Comparison of ENCODE assay signal across 1 cellular context in genomic region chr19:58513694-58514563, GRCh38.
TF ChIP-seq lines count a peak whose summit lies in the region.

No MANE protein-coding gene starts in this region.

TF ChIP-seq in GM12878, 131 proteins besides CTCF, POLR2A, EP300 and RAD21 (continues in another document):
- TF ChIP-seq MTA3 (IDR thresholded peaks at IDR 0.05; ENCODE audit: borderline replicate concordance, low read length) = no peak
- no peak for TF ChIP-seq MTA2 (IDR thresholded peaks at IDR 0.05; ENCODE audit: low read depth)
- no peak for TF ChIP-seq SKIL (IDR thresholded peaks at IDR 0.05; ENCODE audit: low read depth, poor library complexity, severe bottlenecking)
- TF ChIP-seq POLR2AphosphoS2 (IDR thresholded peaks at IDR 0.05; ENCODE audit: low read depth, low read length) = peak; percentile 85
- peak; percentile 65 for TF ChIP-seq RUNX3 (IDR thresholded peaks at IDR 0.05; ENCODE audit: low read length)
- TF ChIP-seq IKZF1 (conservative IDR thresholded peaks at IDR 0.05) = peak; percentile 84; the same call in 1 of the 2 replicates
- TF ChIP-seq NBN (IDR thresholded peaks at IDR 0.05) = peak; percentile 57; the same call in 1 of the 2 replicates
- TF ChIP-seq NR2C1 (IDR thresholded peaks at IDR 0.05) = peak; percentile 22; the same call in 1 of the 2 replicates
- no peak for TF ChIP-seq ZBTB40 (IDR thresholded peaks at IDR 0.05; ENCODE audit: borderline replicate concordance)
- no peak for TF ChIP-seq CEBPZ (IDR thresholded peaks at IDR 0.05; ENCODE audit: low read depth, low read length)
- peak; percentile 88; the same call in 1 of the 2 replicates for TF ChIP-seq POLR2AphosphoS5 (IDR thresholded peaks at IDR 0.05; ENCODE audit: low read length)
- peak; percentile 8; the same call in 1 of the 2 replicates for TF ChIP-seq TCF12 (IDR thresholded peaks at IDR 0.05; ENCODE audit: low read depth, low read length)
- TF ChIP-seq, protein P1, sequence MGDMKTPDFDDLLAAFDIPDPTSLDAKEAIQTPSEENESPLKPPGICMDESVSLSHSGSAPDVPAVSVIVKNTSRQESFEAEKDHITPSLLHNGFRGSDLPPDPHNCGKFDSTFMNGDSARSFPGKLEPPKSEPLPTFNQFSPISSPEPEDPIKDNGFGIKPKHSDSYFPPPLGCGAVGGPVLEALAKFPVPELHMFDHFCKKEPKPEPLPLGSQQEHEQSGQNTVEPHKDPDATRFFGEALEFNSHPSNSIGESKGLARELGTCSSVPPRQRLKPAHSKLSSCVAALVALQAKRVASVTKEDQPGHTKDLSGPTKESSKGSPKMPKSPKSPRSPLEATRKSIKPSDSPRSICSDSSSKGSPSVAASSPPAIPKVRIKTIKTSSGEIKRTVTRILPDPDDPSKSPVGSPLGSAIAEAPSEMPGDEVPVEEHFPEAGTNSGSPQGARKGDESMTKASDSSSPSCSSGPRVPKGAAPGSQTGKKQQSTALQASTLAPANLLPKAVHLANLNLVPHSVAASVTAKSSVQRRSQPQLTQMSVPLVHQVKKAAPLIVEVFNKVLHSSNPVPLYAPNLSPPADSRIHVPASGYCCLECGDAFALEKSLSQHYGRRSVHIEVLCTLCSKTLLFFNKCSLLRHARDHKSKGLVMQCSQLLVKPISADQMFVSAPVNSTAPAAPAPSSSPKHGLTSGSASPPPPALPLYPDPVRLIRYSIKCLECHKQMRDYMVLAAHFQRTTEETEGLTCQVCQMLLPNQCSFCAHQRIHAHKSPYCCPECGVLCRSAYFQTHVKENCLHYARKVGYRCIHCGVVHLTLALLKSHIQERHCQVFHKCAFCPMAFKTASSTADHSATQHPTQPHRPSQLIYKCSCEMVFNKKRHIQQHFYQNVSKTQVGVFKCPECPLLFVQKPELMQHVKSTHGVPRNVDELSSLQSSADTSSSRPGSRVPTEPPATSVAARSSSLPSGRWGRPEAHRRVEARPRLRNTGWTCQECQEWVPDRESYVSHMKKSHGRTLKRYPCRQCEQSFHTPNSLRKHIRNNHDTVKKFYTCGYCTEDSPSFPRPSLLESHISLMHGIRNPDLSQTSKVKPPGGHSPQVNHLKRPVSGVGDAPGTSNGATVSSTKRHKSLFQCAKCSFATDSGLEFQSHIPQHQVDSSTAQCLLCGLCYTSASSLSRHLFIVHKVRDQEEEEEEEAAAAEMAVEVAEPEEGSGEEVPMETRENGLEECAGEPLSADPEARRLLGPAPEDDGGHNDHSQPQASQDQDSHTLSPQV (IDR thresholded peaks at IDR 0.05) = peak; percentile 93
- TF ChIP-seq SUZ12 (IDR thresholded peaks at IDR 0.05; ENCODE audit: unreplicated experiment) = no peak
- TF ChIP-seq RBBP5 (conservative IDR thresholded peaks at IDR 0.05) = no peak
- TF ChIP-seq BMI1 (IDR thresholded peaks at IDR 0.05; ENCODE audit: borderline replicate concordance) = no peak
- peak; percentile 52; the same call in 1 of the 2 replicates for TF ChIP-seq ZNF217 (IDR thresholded peaks at IDR 0.05)
- no peak for TF ChIP-seq TCF7 (IDR thresholded peaks at IDR 0.05; ENCODE audit: borderline replicate concordance)
- TF ChIP-seq NR2F1 (conservative IDR thresholded peaks at IDR 0.05) = peak; percentile 78
- TF ChIP-seq MYC (IDR thresholded peaks at IDR 0.05; ENCODE audit: insufficient read depth, insufficient read length, insufficient replicate concordance, low read length, severe bottlenecking) = peak; percentile 76
- TF ChIP-seq RCOR1 (conservative IDR thresholded peaks at IDR 0.05; ENCODE audit: low read depth, low read length) = no peak
- peak; percentile 75 for TF ChIP-seq DPF2 (IDR thresholded peaks at IDR 0.05)
- TF ChIP-seq, protein P2, sequence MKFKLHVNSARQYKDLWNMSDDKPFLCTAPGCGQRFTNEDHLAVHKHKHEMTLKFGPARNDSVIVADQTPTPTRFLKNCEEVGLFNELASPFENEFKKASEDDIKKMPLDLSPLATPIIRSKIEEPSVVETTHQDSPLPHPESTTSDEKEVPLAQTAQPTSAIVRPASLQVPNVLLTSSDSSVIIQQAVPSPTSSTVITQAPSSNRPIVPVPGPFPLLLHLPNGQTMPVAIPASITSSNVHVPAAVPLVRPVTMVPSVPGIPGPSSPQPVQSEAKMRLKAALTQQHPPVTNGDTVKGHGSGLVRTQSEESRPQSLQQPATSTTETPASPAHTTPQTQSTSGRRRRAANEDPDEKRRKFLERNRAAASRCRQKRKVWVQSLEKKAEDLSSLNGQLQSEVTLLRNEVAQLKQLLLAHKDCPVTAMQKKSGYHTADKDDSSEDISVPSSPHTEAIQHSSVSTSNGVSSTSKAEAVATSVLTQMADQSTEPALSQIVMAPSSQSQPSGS (IDR thresholded peaks at IDR 0.05; ENCODE audit: low read length) = no peak
- peak; percentile 23; the same call in 1 of the 3 replicates for TF ChIP-seq POU2F2 (IDR thresholded peaks at IDR 0.05; ENCODE audit: borderline replicate concordance, low read depth, low read length)
- peak; percentile 91 for TF ChIP-seq YY1 (IDR thresholded peaks at IDR 0.05; ENCODE audit: low read depth, low read length)
- TF ChIP-seq, protein P3, sequence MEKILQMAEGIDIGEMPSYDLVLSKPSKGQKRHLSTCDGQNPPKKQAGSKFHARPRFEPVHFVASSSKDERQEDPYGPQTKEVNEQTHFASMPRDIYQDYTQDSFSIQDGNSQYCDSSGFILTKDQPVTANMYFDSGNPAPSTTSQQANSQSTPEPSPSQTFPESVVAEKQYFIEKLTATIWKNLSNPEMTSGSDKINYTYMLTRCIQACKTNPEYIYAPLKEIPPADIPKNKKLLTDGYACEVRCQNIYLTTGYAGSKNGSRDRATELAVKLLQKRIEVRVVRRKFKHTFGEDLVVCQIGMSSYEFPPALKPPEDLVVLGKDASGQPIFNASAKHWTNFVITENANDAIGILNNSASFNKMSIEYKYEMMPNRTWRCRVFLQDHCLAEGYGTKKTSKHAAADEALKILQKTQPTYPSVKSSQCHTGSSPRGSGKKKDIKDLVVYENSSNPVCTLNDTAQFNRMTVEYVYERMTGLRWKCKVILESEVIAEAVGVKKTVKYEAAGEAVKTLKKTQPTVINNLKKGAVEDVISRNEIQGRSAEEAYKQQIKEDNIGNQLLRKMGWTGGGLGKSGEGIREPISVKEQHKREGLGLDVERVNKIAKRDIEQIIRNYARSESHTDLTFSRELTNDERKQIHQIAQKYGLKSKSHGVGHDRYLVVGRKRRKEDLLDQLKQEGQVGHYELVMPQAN (conservative IDR thresholded peaks at IDR 0.05) = 0 out of 2 replicates have a peak, but pooled peaks have one; percentile 62
- TF ChIP-seq ASH2L (IDR thresholded peaks at IDR 0.05; ENCODE audit: borderline replicate concordance, low read depth) = no peak
- no peak for TF ChIP-seq JUND (IDR thresholded peaks at IDR 0.05; ENCODE audit: low read depth, low read length)
- TF ChIP-seq SMC3 (IDR thresholded peaks at IDR 0.05; ENCODE audit: borderline replicate concordance, low read length) = peak; percentile 79
- peak; percentile 44 for TF ChIP-seq SP1 (IDR thresholded peaks at IDR 0.05; ENCODE audit: low read depth, low read length)
- no peak for TF ChIP-seq E4F1 (IDR thresholded peaks at IDR 0.05; ENCODE audit: borderline replicate concordance, partially characterized antibody)
- TF ChIP-seq IKZF2 (IDR thresholded peaks at IDR 0.05) = no peak
- TF ChIP-seq RFX5 (IDR thresholded peaks at IDR 0.05; ENCODE audit: low read depth, low read length) = 0 out of 2 replicates have a peak, but pooled peaks have one; percentile 43
- TF ChIP-seq MLLT1 (IDR thresholded peaks at IDR 0.05) = 0 out of 2 replicates have a peak, but pooled peaks have one; percentile 21
- TF ChIP-seq TAF1 (IDR thresholded peaks at IDR 0.05; ENCODE audit: borderline replicate concordance, low read depth, low read length) = peak; percentile 60; the same call in 1 of the 2 replicates
- TF ChIP-seq BHLHE40 (IDR thresholded peaks at IDR 0.05; ENCODE audit: borderline replicate concordance in 1 of 2, low read depth in 2 of 2, low read length in 1 of 2) = peak; percentile 63 to 84; a peak in 3 of 4 replicates
